Comparison of ENCODE assay signal across 1 cellular context in the genomic region with DNA sequence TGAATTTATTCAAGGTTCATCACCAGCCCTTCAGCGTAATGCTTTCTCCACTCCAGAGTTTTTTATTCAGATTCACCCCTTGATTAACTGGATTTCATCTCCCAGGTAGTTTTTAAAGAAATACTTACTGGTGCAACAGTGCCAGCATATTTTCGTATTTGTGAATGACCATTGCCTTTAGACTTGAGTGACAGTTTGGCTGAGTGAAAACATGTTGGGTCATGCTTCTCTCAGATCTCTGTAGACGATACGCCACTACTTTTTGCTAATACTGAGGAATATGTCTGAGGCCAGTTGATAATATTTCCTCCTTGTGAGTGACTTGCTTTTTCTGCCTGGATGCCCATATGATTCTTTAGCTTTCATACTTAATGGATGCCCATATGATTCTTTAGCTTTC.
TF ChIP-seq lines count a peak whose summit lies in the region.

No MANE protein-coding gene starts in this region.

TF ChIP-seq in K562, 482 proteins besides CTCF, POLR2A, EP300 and RAD21 (continued from another document):
- TF ChIP-seq, protein P1, sequence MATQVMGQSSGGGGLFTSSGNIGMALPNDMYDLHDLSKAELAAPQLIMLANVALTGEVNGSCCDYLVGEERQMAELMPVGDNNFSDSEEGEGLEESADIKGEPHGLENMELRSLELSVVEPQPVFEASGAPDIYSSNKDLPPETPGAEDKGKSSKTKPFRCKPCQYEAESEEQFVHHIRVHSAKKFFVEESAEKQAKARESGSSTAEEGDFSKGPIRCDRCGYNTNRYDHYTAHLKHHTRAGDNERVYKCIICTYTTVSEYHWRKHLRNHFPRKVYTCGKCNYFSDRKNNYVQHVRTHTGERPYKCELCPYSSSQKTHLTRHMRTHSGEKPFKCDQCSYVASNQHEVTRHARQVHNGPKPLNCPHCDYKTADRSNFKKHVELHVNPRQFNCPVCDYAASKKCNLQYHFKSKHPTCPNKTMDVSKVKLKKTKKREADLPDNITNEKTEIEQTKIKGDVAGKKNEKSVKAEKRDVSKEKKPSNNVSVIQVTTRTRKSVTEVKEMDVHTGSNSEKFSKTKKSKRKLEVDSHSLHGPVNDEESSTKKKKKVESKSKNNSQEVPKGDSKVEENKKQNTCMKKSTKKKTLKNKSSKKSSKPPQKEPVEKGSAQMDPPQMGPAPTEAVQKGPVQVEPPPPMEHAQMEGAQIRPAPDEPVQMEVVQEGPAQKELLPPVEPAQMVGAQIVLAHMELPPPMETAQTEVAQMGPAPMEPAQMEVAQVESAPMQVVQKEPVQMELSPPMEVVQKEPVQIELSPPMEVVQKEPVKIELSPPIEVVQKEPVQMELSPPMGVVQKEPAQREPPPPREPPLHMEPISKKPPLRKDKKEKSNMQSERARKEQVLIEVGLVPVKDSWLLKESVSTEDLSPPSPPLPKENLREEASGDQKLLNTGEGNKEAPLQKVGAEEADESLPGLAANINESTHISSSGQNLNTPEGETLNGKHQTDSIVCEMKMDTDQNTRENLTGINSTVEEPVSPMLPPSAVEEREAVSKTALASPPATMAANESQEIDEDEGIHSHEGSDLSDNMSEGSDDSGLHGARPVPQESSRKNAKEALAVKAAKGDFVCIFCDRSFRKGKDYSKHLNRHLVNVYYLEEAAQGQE (CRISPR knock-in tag; IDR thresholded peaks at IDR 0.05; ENCODE audit: low read depth) = no peak
- no peak for TF ChIP-seq SRSF9 (IDR thresholded peaks at IDR 0.05; ENCODE audit: borderline replicate concordance, low read depth, low read length)
- TF ChIP-seq ZNF707 (CRISPR knock-in tag; conservative IDR thresholded peaks at IDR 0.05) = no peak
